In the genomic region with DNA sequence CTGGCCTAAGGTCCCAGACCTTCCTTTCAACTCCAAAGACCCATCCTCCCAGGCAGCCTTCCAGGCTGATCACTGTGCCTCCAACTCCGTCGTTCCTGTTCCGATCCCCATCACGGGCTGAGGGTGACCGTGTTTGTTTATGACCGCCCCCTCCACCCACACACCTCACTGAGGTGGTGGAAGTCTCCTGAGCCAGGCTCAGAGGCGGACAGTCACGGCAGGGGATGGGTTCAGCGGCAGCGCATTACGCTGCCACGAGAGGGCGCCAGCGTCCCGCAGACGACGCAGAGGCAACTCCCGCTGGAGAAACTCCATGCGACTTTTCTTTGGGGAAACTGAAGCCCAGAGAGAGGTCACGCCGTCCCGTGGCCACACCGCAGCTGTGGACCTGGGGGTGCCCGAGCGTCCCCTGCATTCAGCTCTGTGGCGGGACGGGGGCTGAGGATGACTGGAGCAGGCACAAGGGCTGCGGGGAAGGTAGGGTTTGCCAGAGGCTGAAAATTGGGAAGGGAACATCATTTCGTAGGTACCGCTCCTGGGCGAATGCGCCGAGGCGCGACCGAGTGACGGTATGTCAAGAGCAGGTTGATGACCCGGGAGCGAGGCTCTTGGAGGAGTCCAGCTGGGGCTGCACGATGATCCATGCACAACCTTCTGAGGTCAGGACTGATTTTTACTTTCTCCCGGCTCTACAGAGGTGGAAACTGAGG, we compare ENCODE assay signal across 8 cellular contexts. TPM values are rescaled to one million over a fixed set of nuclear protein-coding genes. Genes with fewer than 3 reads are reported as not detected.
DNase-seq lines count a peak whose midpoint lies in the region; ATAC-seq and TF ChIP-seq lines count a peak whose summit lies in the region.

No MANE protein-coding gene starts in this region.

- peaks cover 33% of the 10 kb centered on the region for H3K4me1 Mint-ChIP-seq in activated CD4-positive, alpha-beta T cell treated with anti-CD3 and anti-CD28 coated beads, Interleukin-2, amount 10 ng/mL, durations not matched to agents 24 days and 14 days

- no peaks in the 10 kb centered on the region for H3K9me3 ChIP-seq in left lung

- peaks cover 0 to 45% of the 10 kb centered on the region in 2 donors for H3K36me3 ChIP-seq in left lung

- H3K4me3 Mint-ChIP-seq in activated CD4-positive, alpha-beta T cell treated with anti-CD3 and anti-CD28 coated beads, Interleukin-2, amount 10 ng/mL, durations not matched to agents 24 days and 14 days: peak overlapping the region; percentile 92

- DNase-seq in GM03348 (ENCODE audit: low spot score) (peak; percentile 91), NCI-H2227 treated with DMSO at 0.1 percent for 48 hours (lab: John Stamatoyannopoulos, UW) (peak; percentile 39), dedifferentiated amniotic fluid mesenchymal stem cell (ENCODE audit: extremely low spot score) (peak; percentile 72), left lung (peak; percentile 85 to 96)
- peak; percentile 96 for DNase-seq in activated CD4-positive, alpha-beta T cell treated with anti-CD3 and anti-CD28 coated beads, Interleukin-2, amount 10 ng/mL, durations not matched to agents 24 days and 14 days
- peak; percentile 67 for DNase-seq in stimulated activated CD4-positive, alpha-beta T cell treated with anti-CD3 and anti-CD28 coated beads, Interleukin-2, amount 100 ng/mL, for 4 hours (ENCODE audit: low read depth)

- peaks cover 52% of the 10 kb centered on the region for H3K36me3 Mint-ChIP-seq in activated CD4-positive, alpha-beta T cell treated with anti-CD3 and anti-CD28 coated beads, Interleukin-2, amount 10 ng/mL, durations not matched to agents 24 days and 14 days (ENCODE audit: low read depth)

- H3K27ac Mint-ChIP-seq in activated CD4-positive, alpha-beta T cell treated with anti-CD3 and anti-CD28 coated beads, Interleukin-2, amount 10 ng/mL, durations not matched to agents 24 days and 14 days: peak overlapping the region; percentile 93

- intact Hi-C loops in activated CD4-positive, alpha-beta T cell treated with anti-CD3 and anti-CD28 coated beads, Interleukin-2, amount 10 ng/mL, durations not matched to agents 24 days and 14 days (cut with micrococcal nuclease): loop anchor here (1.0 to 10.0 kb wide), 3 partner anchors 51 to 288 kb away; no protein-coding TSS in a partner anchor
- intact Hi-C loops in left lung (cut with DNase I): loop anchor here (2.0 to 5.0 kb wide), 2 partner anchors 50 to 52 kb away; no protein-coding TSS in a partner anchor

- peaks cover 14 to 60% of the 10 kb centered on the region in 2 donors for H3K4me1 ChIP-seq in left lung

- no peaks in the 10 kb centered on the region for H3K27me3 Mint-ChIP-seq in activated CD4-positive, alpha-beta T cell treated with anti-CD3 and anti-CD28 coated beads, Interleukin-2, amount 10 ng/mL, durations not matched to agents 24 days and 14 days

- H3K4me3 ChIP-seq in left lung: peak overlapping the region; percentile 31 to 53

- ATAC-seq in HG02763 (IDR thresholded peaks at IDR 0.05; ENCODE audit: unreplicated experiment) (peak; percentile 68), left lung (peak; percentile 91), HG02623 (IDR thresholded peaks at IDR 0.05; ENCODE audit: unreplicated experiment) (no peak)

- no peaks in the 10 kb centered on the region for H3K9me3 Mint-ChIP-seq in activated CD4-positive, alpha-beta T cell treated with anti-CD3 and anti-CD28 coated beads, Interleukin-2, amount 10 ng/mL, durations not matched to agents 24 days and 14 days

- H3K27me3 ChIP-seq in left lung: no peaks in the 10 kb centered on the region

- peak; percentile 98 to 100 for TF ChIP-seq CTCF in left lung (IDR thresholded peaks at IDR 0.05)

- H3K27ac ChIP-seq in left lung: peak overlapping the region; percentile 74 to 75

RNA-seq across cellular contexts. Expression of gene ARRDC2, which starts 0.9 kb away (rescaled TPM):
- total RNA-seq in activated CD4-positive, alpha-beta T cell treated with anti-CD3 and anti-CD28 coated beads, Interleukin-2, amount 10 ng/mL, durations not matched to agents 24 days and 14 days: 41.3 and 41.7 TPM in 2 replicates
- 10 to 100 TPM; 23.3 to 37.8 TPM for total RNA-seq in left lung

RNA-seq across cellular contexts. Expression of gene KCNN1, which starts 40.1 kb away (rescaled TPM):
- 0.62 TPM in 1 of 2 replicates, not detected in the other for total RNA-seq in activated CD4-positive, alpha-beta T cell treated with anti-CD3 and anti-CD28 coated beads, Interleukin-2, amount 10 ng/mL, durations not matched to agents 24 days and 14 days
- under 1 TPM; 0.06 to 0.10 TPM for total RNA-seq in left lung

Comparison
In these comparisons a context has a peak if more than half of its experiments do, and no peak if none do; other contexts are left out.
1. DNase-seq: peak in every context shown above with its lines; median percentile 96 in activated CD4-positive, alpha-beta T cell treated with anti-CD3 and anti-CD28 coated beads, Interleukin-2, amount 10 ng/mL, durations not matched to agents 24 days and 14 days; 91 in GM03348; 90 in left lung; 72 in dedifferentiated amniotic fluid mesenchymal stem cell; 67 in stimulated activated CD4-positive, alpha-beta T cell treated with anti-CD3 and anti-CD28 coated beads, Interleukin-2, amount 100 ng/mL, for 4 hours; 39 in NCI-H2227 treated with DMSO at 0.1 percent for 48 hours.